13 cellular contexts compared by ENCODE assay signal in genomic region chr17:17710355-17710727, GRCh38. TPM values are rescaled to one million over a fixed set of nuclear protein-coding genes. Genes with fewer than 3 reads are reported as not detected.
A peak's percentile ranks its signal among the peaks of the same experiment; 100 is the strongest.
DNase-seq lines count a peak whose midpoint lies in the region; ATAC-seq and TF ChIP-seq lines count a peak whose summit lies in the region.
"Had no signal": no experiment of that assay in that cellular context is flagged by ENCODE, and none has a peak within 500 bp of the region (broad histone marks: within the 10 kb centered on the region; RNA-seq: fewer than 3 reads in every experiment).

No MANE protein-coding gene starts in this region.

- ATAC-seq in mucosa of descending colon: peak; percentile 1
- ATAC-seq in HG03571 (IDR thresholded peaks at IDR 0.05; ENCODE audit: unreplicated experiment): no peak
- ATAC-seq in GM18519 (IDR thresholded peaks at IDR 0.05; ENCODE audit: low FRiP score, unreplicated experiment): no peak
- ATAC-seq in GM18502 (IDR thresholded peaks at IDR 0.05; ENCODE audit: poor library complexity, unreplicated experiment): no peak
- ATAC-seq: effector memory CD8-positive, alpha-beta T cell had no signal

- H3K36me3 ChIP-seq in HUES64 (ENCODE audit: insufficient read depth, low read length) (no peaks in the 10 kb centered on the region), mucosa of descending colon (ENCODE audit: low read depth) (no peaks in the 10 kb centered on the region), tibial nerve (peaks cover 0 to 4% (median 0%) of the 10 kb centered on the region in 3 donors)

- TF ChIP-seq CTCF in chondrocyte (IDR thresholded peaks at IDR 0.05): peak; percentile 32
- TF ChIP-seq CTCF in mucosa of descending colon (IDR thresholded peaks at IDR 0.05): no peak
- no peak for TF ChIP-seq CTCF in tibial nerve (IDR thresholded peaks at IDR 0.05)

- no peaks in the 10 kb centered on the region for H3K9me3 Mint-ChIP-seq in chondrocyte (ENCODE audit: low read depth)
- H3K9me3 Mint-ChIP-seq: CD4-positive, alpha-beta memory T cell; effector memory CD8-positive, alpha-beta T cell had no signal

- peaks cover 73% of the 10 kb centered on the region for H3K4me1 Mint-ChIP-seq in chondrocyte (ENCODE audit: low read depth)

- peaks cover 74% of the 10 kb centered on the region for H3K27me3 ChIP-seq in HUES64 (ENCODE audit: insufficient read depth, low read length)
- H3K27me3 ChIP-seq in tibial nerve: no peaks in the 10 kb centered on the region

- intact Hi-C loops in mucosa of descending colon (cut with DNase I, micrococcal nuclease): no loop called here

- H3K9ac ChIP-seq in HUES64 (ENCODE audit: low read depth, low read length): no peak overlapping the region

- peak overlapping the region; percentile 93 for H3K27ac Mint-ChIP-seq in chondrocyte (ENCODE audit: unreplicated experiment)
- H3K27ac Mint-ChIP-seq: CD4-positive, alpha-beta memory T cell had no signal

- no peaks in the 10 kb centered on the region for H3K27me3 Mint-ChIP-seq in chondrocyte (ENCODE audit: low read depth)
- H3K27me3 Mint-ChIP-seq: CD4-positive, alpha-beta memory T cell; effector memory CD8-positive, alpha-beta T cell had no signal

- H3K4me1 ChIP-seq in HUES64 (ENCODE audit: insufficient read depth, low read length): peaks cover 38% of the 10 kb centered on the region
- H3K4me1 ChIP-seq in mucosa of descending colon (ENCODE audit: low read depth): peaks cover 27% of the 10 kb centered on the region
- H3K4me1 ChIP-seq in tibial nerve: peaks cover 0 to 68% (median 40%) of the 10 kb centered on the region in 4 donors

- WGBS in HUES64: 70% methylated on average over 4 of the region's 4 CpGs
- 81 to 87% methylated on average over 4 of the region's 4 CpGs for WGBS in tibial nerve, 2 donors

- H3K4me3 ChIP-seq in HUES64 (ENCODE audit: low read length) (no peak overlapping the region), mucosa of descending colon (no peak overlapping the region), tibial nerve (no peak overlapping the region)

- DNase-seq in chondrocyte (ENCODE audit: low spot score) (no peak), mucosa of descending colon (no peak), tibial nerve (ENCODE audit: low spot score in 2 of 2) (no peak), substantia nigra (lab: John Stamatoyannopoulos, UW) (no peak)
- DNase-seq: CD4-positive, alpha-beta memory T cell; effector memory CD8-positive, alpha-beta T cell; glutamatergic neuron; KG1; NCI-H1930 had no signal

- H3K9me3 ChIP-seq in HUES64 (ENCODE audit: insufficient read depth, low read depth, low read length) (no peaks in the 10 kb centered on the region), mucosa of descending colon (no peaks in the 10 kb centered on the region), tibial nerve (no peaks in the 10 kb centered on the region)

- H3K27ac ChIP-seq in HUES64 (ENCODE audit: low read depth, low read length) (peak overlapping the region; percentile 48; the same call in 1 of the 2 replicates), tibial nerve (peak overlapping the region in 3 of 4 donors; percentile 9 to 79 (median 70)), substantia nigra (ENCODE audit: low read depth, low read length, poor library complexity, severe bottlenecking) (no peak overlapping the region)

- H3K36me3 Mint-ChIP-seq in chondrocyte (ENCODE audit: low read depth): peaks cover 1% of the 10 kb centered on the region

- TF ChIP-seq EP300 in tibial nerve (IDR thresholded peaks at IDR 0.05): no peak

- H3K4me3 Mint-ChIP-seq in chondrocyte (ENCODE audit: unreplicated experiment): no peak overlapping the region
- H3K4me3 Mint-ChIP-seq: CD4-positive, alpha-beta memory T cell; effector memory CD8-positive, alpha-beta T cell had no signal

- TF ChIP-seq POLR2A in tibial nerve (IDR thresholded peaks at IDR 0.05): no peak

RNA-seq across cellular contexts. Expression of gene RAI1, which starts 29.1 kb away (rescaled TPM):
- polyA plus RNA-seq in HUES64 (2013, experiment 1 of 2): 4.9 TPM
- 8.7 TPM for polyA plus RNA-seq in HUES64 (2013, experiment 2 of 2)
- 24.0 to 28.7 TPM (median 28.6 TPM) in 3 replicates for total RNA-seq in chondrocyte
- 10 to 100 TPM; 12.9 to 29.2 (median 17.0) TPM for total RNA-seq in mucosa of descending colon
- 10 to 100 TPM; 32.9 to 52.7 (median 45.9) TPM for total RNA-seq in tibial nerve
